In genomic region chr11:57335343-57336110, GRCh38 we compare ENCODE assay signal across 1 cellular context.
TF ChIP-seq lines count a peak whose summit lies in the region.

TSS of gene SSRP1 (minus strand) at chr11:57335892. CDS start at chr11:57335121, 771 bp downstream.

TF ChIP-seq in SK-N-SH, 30 proteins besides CTCF, POLR2A, EP300 and RAD21 (continued from another document):
- TF ChIP-seq MXI1 (IDR thresholded peaks at IDR 0.05; ENCODE audit: low read depth, low read length) (peak; percentile 19; the same call in 1 of the 2 replicates), POLR2AphosphoS5 (IDR thresholded peaks at IDR 0.05; ENCODE audit: low read depth, low read length) (peak; percentile 81), CHD2 (IDR thresholded peaks at IDR 0.05; ENCODE audit: low read length, partially characterized antibody) (peak; percentile 77), REST (IDR thresholded peaks at IDR 0.05; ENCODE audit: low read depth, low read length) (peak; percentile 34; the same call in 1 of the 2 replicates)
